Comparison of ENCODE assay signal across 22 cellular contexts in genomic region chr11:114586797-114587196, GRCh38. TPM values are rescaled to one million over a fixed set of nuclear protein-coding genes. Genes with fewer than 3 reads are reported as not detected.
DNase-seq lines count a peak whose midpoint lies in the region; ATAC-seq and TF ChIP-seq lines count a peak whose summit lies in the region.
"Had no signal": no experiment of that assay in that cellular context is flagged by ENCODE, and none has a peak within 500 bp of the region (broad histone marks: within the 10 kb centered on the region; RNA-seq: fewer than 3 reads in every experiment).

No MANE protein-coding gene starts in this region.

- H3K9me3 ChIP-seq in IMR-90 (ENCODE audit: control insufficient read depth, insufficient read depth, low read length): peaks cover 4% of the 10 kb centered on the region
- H3K9me3 ChIP-seq in naive thymus-derived CD4-positive, alpha-beta T cell (ENCODE audit: control insufficient read depth in 2 of 3, low read length in 3 of 3): peaks cover 0 to 19% (median 0%) of the 10 kb centered on the region in 3 experiments

- no peaks in the 10 kb centered on the region for H3K36me3 ChIP-seq in IMR-90 (ENCODE audit: control insufficient read depth, insufficient read depth, low read length)
- no peaks in the 10 kb centered on the region for H3K36me3 ChIP-seq in naive thymus-derived CD4-positive, alpha-beta T cell (ENCODE audit: control insufficient read depth in 2 of 3, insufficient read depth in 3 of 3, low read length in 3 of 3)
- H3K36me3 ChIP-seq: ovary had no signal

- peaks cover 2% of the 10 kb centered on the region; the same call in 1 of the 2 replicates for H3K27me3 Mint-ChIP-seq in WTC11 (ENCODE audit: low read depth)
- peaks cover 0 to 13% (median 4%) of the 10 kb centered on the region in 5 donors for H3K27me3 Mint-ChIP-seq in naive thymus-derived CD4-positive, alpha-beta T cell

- no peak overlapping the region for H3K18ac ChIP-seq in IMR-90 (ENCODE audit: low read depth, low read length)

- no peaks in the 10 kb centered on the region for H3K79me1 ChIP-seq in IMR-90 (ENCODE audit: low read depth in 1 of 2, low read length in 2 of 2)

- no peak overlapping the region for H2AFZ ChIP-seq in IMR-90 (replicated peaks; ENCODE audit: low read length, poor library complexity)

- CTCF ChIA-PET in IMR-90 (lab: Yijun Ruan, JAX): interaction anchor here (0.6 kb wide), 1 partner anchor 251 kb away, joined by 7 read pairs; no protein-coding TSS in a partner anchor
- CTCF ChIA-PET in WTC11 (lab: Charles Lee): interaction anchor here (0.6 to 1.5 kb wide), 4 partner anchors 246 to 480 kb away, joined by 3 to 11 read pairs (median 4); no protein-coding TSS in a partner anchor
- CTCF ChIA-PET in naive thymus-derived CD4-positive, alpha-beta T cell (lab: Charles Lee): no interaction called here

- H4K8ac ChIP-seq in IMR-90 (ENCODE audit: low read depth in 2 of 2, low read length in 2 of 2): no peak overlapping the region

- no peak overlapping the region for H3K27ac Mint-ChIP-seq in WTC11
- H3K27ac Mint-ChIP-seq in naive thymus-derived CD4-positive, alpha-beta T cell: no peak overlapping the region
- H3K27ac Mint-ChIP-seq: activated naive CD8-positive, alpha-beta T cell treated with anti-CD3 and anti-CD28 coated beads for 36 hours; stimulated activated naive CD8-positive, alpha-beta T cell treated with anti-CD3 and anti-CD28 coated beads, Interleukin-15, Interleukin-2, amounts not matched to agents 100 ng/mL and 50 ng/mL, for 24 hours; T-helper 1 cell treated with Interleukin-12 subunit alpha and Interleukin-12 subunit beta and Interleukin-4 antibody, amounts not matched to agents 30 μg/mL and 1 μg/mL, for 36 hours had no signal

- no peak overlapping the region for H2BK120ac ChIP-seq in IMR-90 (ENCODE audit: low read depth, low read length)

- in situ Hi-C loops in IMR-90 (cut with MboI; ENCODE audit: low sequenced_read_pairs): loop anchor here (10.0 to 25.0 kb wide), 2 partner anchors 242 to 574 kb away; no protein-coding TSS in a partner anchor

- 58% methylated on average over 2 of the region's 5 CpGs; no CpG with 5 or more reads in 1 of the 2 experiments for WGBS in IMR-90 (ENCODE audit: extremely low coverage in 2 of 2, insufficient read length in 1 of 2), 2 experiments

- H3K4me3 ChIP-seq in IMR-90 (ENCODE audit: insufficient read depth, low read depth, low read length): no peak overlapping the region
- no peak overlapping the region for H3K4me3 ChIP-seq in naive thymus-derived CD4-positive, alpha-beta T cell (ENCODE audit: low read length)
- H3K4me3 ChIP-seq: ovary had no signal

- H2BK5ac ChIP-seq in IMR-90 (ENCODE audit: low read depth, low read length, poor library complexity, severe bottlenecking): no peak overlapping the region

- no peak overlapping the region for H2AK5ac ChIP-seq in IMR-90 (ENCODE audit: low read depth, low read length)

- H3K36me3 Mint-ChIP-seq in WTC11: peaks cover 44% of the 10 kb centered on the region
- H3K36me3 Mint-ChIP-seq in naive thymus-derived CD4-positive, alpha-beta T cell: peaks cover 0 to 15% (median 3%) of the 10 kb centered on the region in 5 donors

- POLR2A ChIA-PET in IMR-90 (lab: Charles Lee; ENCODE audit: unreplicated experiment) (no interaction called here), WTC11 (lab: Charles Lee) (no interaction called here)
- POLR2A ChIA-PET in naive thymus-derived CD4-positive, alpha-beta T cell (lab: Charles Lee): no interaction called here

- no TSS peak for BruUV-seq in IMR-90 (replicated peaks; lab: Mats Ljungman, UMichigan)

- H3K23ac ChIP-seq in IMR-90 (ENCODE audit: low read depth, low read length): no peak overlapping the region

- DNase-seq in EH (ENCODE audit: low read depth): peak; percentile 16
- peak; percentile 10 for DNase-seq in IMR-90
- DNase-seq in WTC11 (ENCODE audit: low spot score): no peak
- peak; percentile 4 to 16 for DNase-seq in lung microvascular endothelial cell (ENCODE audit: low read depth in 2 of 2)
- no peak for DNase-seq in naive thymus-derived CD4-positive, alpha-beta T cell
- DNase-seq: activated CD4-positive, alpha-beta T cell treated with anti-CD3 and anti-CD28 coated beads for 48 hours; activated naive CD8-positive, alpha-beta T cell treated with anti-CD3 and anti-CD28 coated beads for 36 hours; activated T-cell treated with anti-CD3 and anti-CD28 coated beads for 4 hours; EL; head of caudate nucleus; kidney; NCI-H1930; NCI-H524; ovary; small intestine had no signal

- H2BK15ac ChIP-seq in IMR-90 (ENCODE audit: low read depth, low read length): no peak overlapping the region

- no peak overlapping the region for H3K4me3 Mint-ChIP-seq in WTC11
- no peak overlapping the region for H3K4me3 Mint-ChIP-seq in naive thymus-derived CD4-positive, alpha-beta T cell
- H3K4me3 Mint-ChIP-seq: activated naive CD8-positive, alpha-beta T cell treated with anti-CD3 and anti-CD28 coated beads for 36 hours; stimulated activated naive CD8-positive, alpha-beta T cell treated with anti-CD3 and anti-CD28 coated beads, Interleukin-15, Interleukin-2, amounts not matched to agents 100 ng/mL and 50 ng/mL, for 24 hours; T-helper 1 cell treated with Interleukin-12 subunit alpha and Interleukin-12 subunit beta and Interleukin-4 antibody, amounts not matched to agents 30 μg/mL and 1 μg/mL, for 36 hours had no signal

- no peak overlapping the region for H3K4me2 ChIP-seq in IMR-90 (ENCODE audit: low read depth, low read length)

- H2BK20ac ChIP-seq in IMR-90 (ENCODE audit: low read depth, low read length): no peak overlapping the region

- H3K27me3 ChIP-seq in IMR-90 (ENCODE audit: control insufficient read depth, insufficient read depth, low read length): no peaks in the 10 kb centered on the region
- no peaks in the 10 kb centered on the region for H3K27me3 ChIP-seq in naive thymus-derived CD4-positive, alpha-beta T cell (ENCODE audit: control insufficient read depth in 2 of 2, insufficient read depth in 2 of 2, low read length in 2 of 2)
- H3K27me3 ChIP-seq: ovary had no signal

- no peaks in the 10 kb centered on the region for H4K20me1 ChIP-seq in IMR-90 (ENCODE audit: insufficient read depth, low read length)

- no peak overlapping the region for H4K91ac ChIP-seq in IMR-90 (ENCODE audit: insufficient read depth, low read depth, low read length)

- TF ChIP-seq CTCF in IMR-90 (conservative IDR thresholded peaks at IDR 0.05; ENCODE audit: low read depth, low read length): peak; percentile 47
- TF ChIP-seq CTCF in WTC11 (IDR thresholded peaks at IDR 0.05): no peak

- no peak overlapping the region for H2AK9ac ChIP-seq in IMR-90 (replicated peaks; ENCODE audit: low read depth, low read length, poor library complexity)

- peak; percentile 57 for TF ChIP-seq RAD21 in IMR-90 (IDR thresholded peaks at IDR 0.05; ENCODE audit: low read length)

- dilution Hi-C loops in IMR-90 (cut with HindIII; ENCODE audit: low sequenced_read_pairs, unreplicated experiment): no loop called here

- ATAC-seq in IMR-90 (ENCODE audit: low read depth) (no peak), WTC11 (peak; percentile 73), esophagus mucosa (no peak), GM18498 (IDR thresholded peaks at IDR 0.05; ENCODE audit: unreplicated experiment) (no peak)
- ATAC-seq in naive thymus-derived CD4-positive, alpha-beta T cell: no peak

- H3K4ac ChIP-seq in IMR-90 (ENCODE audit: low read depth, low read length): no peak overlapping the region

- no peaks in the 10 kb centered on the region for H3K9me1 ChIP-seq in IMR-90 (ENCODE audit: insufficient read depth, low read length)

- no peaks in the 10 kb centered on the region for H3K4me1 ChIP-seq in IMR-90 (ENCODE audit: control insufficient read depth, insufficient read depth, low read length)
- H3K4me1 ChIP-seq in naive thymus-derived CD4-positive, alpha-beta T cell (ENCODE audit: control insufficient read depth in 2 of 2, insufficient read depth in 2 of 2, low read length in 2 of 2): no peaks in the 10 kb centered on the region

- peaks cover 5% of the 10 kb centered on the region; the same call in 1 of the 2 replicates for H3K4me1 Mint-ChIP-seq in WTC11
- no peaks in the 10 kb centered on the region for H3K4me1 Mint-ChIP-seq in naive thymus-derived CD4-positive, alpha-beta T cell
- H3K4me1 Mint-ChIP-seq: activated naive CD8-positive, alpha-beta T cell treated with anti-CD3 and anti-CD28 coated beads for 36 hours had no signal

- H3K14ac ChIP-seq in IMR-90 (replicated peaks; ENCODE audit: low read depth, low read length): no peak overlapping the region

- TF ChIP-seq POLR2A in IMR-90 (IDR thresholded peaks at IDR 0.05; ENCODE audit: low read depth, low read length): no peak

- intact Hi-C loops in IMR-90 (cut with micrococcal nuclease): loop anchor here (1.0 to 2.0 kb wide), 2 partner anchors 246 to 306 kb away; no protein-coding TSS in a partner anchor
- intact Hi-C loops in naive thymus-derived CD4-positive, alpha-beta T cell (cut with micrococcal nuclease): no loop called here

- no peak overlapping the region for H4K5ac ChIP-seq in IMR-90 (ENCODE audit: low read depth, low read length)

- no peak overlapping the region for H3K9ac ChIP-seq in IMR-90 (ENCODE audit: low read depth, low read length)

- H3K9me3 Mint-ChIP-seq in WTC11: peaks cover 61% of the 10 kb centered on the region
- peaks cover 13 to 47% (median 28%) of the 10 kb centered on the region in 11 donors for H3K9me3 Mint-ChIP-seq in naive thymus-derived CD4-positive, alpha-beta T cell

- no peak overlapping the region for H3K27ac ChIP-seq in IMR-90 (ENCODE audit: insufficient read depth, low read length)
- H3K27ac ChIP-seq in naive thymus-derived CD4-positive, alpha-beta T cell (ENCODE audit: low read depth, low read length): no peak overlapping the region
- H3K27ac ChIP-seq: ovary, RWPE1 had no signal

- no peak overlapping the region for H3K56ac ChIP-seq in IMR-90 (ENCODE audit: extremely low read depth, insufficient read depth, low read length)

TF ChIP-seq in WTC11, 78 proteins besides CTCF, POLR2A, EP300 and RAD21 (continues in another document):
- no peak for TF ChIP-seq TCF7 (CRISPR knock-in tag; IDR thresholded peaks at IDR 0.05; ENCODE audit: low read depth)
- no peak for TF ChIP-seq ATF1 (CRISPR knock-in tag; IDR thresholded peaks at IDR 0.05)

RNA-seq across cellular contexts. Expression of gene NXPE4, which starts 8.8 kb away (rescaled TPM):
- total RNA-seq in IMR-90 (2012; rRNA removed) (not detected in 2 replicates), WTC11 (2021) (0.11 TPM in 1 of 3 replicates, not detected in the others), lung microvascular endothelial cell (not detected in 2 replicates), esophagus mucosa (not detected)
- not detected in 2 replicates for polyA plus RNA-seq in IMR-90 (2012; rRNA removed)
- polyA plus RNA-seq in IMR-90 (2012; cell fraction: cytosol; rRNA removed): not detected in 2 replicates
- polyA plus RNA-seq in IMR-90 (2012; cell fraction: nucleus; rRNA removed; ENCODE audit: low replicate concordance): not detected in 2 replicates
- not detected for total RNA-seq in naive thymus-derived CD4-positive, alpha-beta T cell
- polyA plus RNA-seq in naive thymus-derived CD4-positive, alpha-beta T cell: not detected
- total RNA-seq: activated naive CD8-positive, alpha-beta T cell treated with anti-CD3 and anti-CD28 coated beads for 36 hours; bronchial epithelial cell; mononuclear cell; ovary had no signal

RNA-seq across cellular contexts. Expression of gene NXPE1, which starts 27.1 kb away (rescaled TPM):
- total RNA-seq in IMR-90 (2012; rRNA removed): not detected in 2 replicates
- polyA plus RNA-seq in IMR-90 (2012; rRNA removed): not detected in 2 replicates
- not detected in 2 replicates for polyA plus RNA-seq in IMR-90 (2012; cell fraction: cytosol; rRNA removed)
- not detected in 2 replicates for polyA plus RNA-seq in IMR-90 (2012; cell fraction: nucleus; rRNA removed; ENCODE audit: low replicate concordance)
- total RNA-seq in WTC11 (2021): 0.16 TPM in 1 of 3 replicates, not detected in the others
- not detected in 2 replicates for total RNA-seq in lung microvascular endothelial cell
- total RNA-seq in naive thymus-derived CD4-positive, alpha-beta T cell: not detected
- not detected for polyA plus RNA-seq in naive thymus-derived CD4-positive, alpha-beta T cell
- not detected for total RNA-seq in esophagus mucosa
- total RNA-seq: activated naive CD8-positive, alpha-beta T cell treated with anti-CD3 and anti-CD28 coated beads for 36 hours; bronchial epithelial cell; mononuclear cell had no signal

Comparison
In these comparisons a context has a peak if more than half of its experiments do, and no peak if none do; other contexts are left out.
1. DNase-seq: peak in EH (single experiment), IMR-90 (single experiment) and lung microvascular endothelial cell (2 of 2); none in WTC11 (single experiment) and naive thymus-derived CD4-positive, alpha-beta T cell (0 of 9).